Comparison of ENCODE assay signal across 14 cellular contexts in the genomic region with DNA sequence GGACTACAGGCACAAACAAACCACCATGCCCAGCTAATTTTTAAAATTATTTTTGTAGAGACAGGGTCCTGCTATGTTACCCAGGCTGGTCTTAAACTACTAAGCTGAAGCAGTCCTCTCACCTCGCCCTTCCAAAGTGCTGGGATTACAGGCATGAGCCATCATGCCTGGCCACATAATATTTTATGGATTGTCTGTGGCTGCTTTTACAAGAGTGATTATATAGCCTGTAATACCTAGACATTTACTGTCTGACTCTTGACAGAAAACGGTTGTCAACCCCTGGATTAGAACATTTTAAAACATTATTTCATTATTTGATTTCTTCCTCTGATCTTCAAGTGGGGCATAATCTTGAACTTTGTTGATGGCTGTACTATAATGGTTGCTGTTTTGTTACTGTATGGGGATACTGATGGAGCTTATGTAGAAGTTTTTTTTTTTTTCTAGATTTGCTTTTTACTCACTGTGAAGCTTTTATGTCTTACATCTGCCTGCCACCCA. TPM values are rescaled to one million over a fixed set of nuclear protein-coding genes. Genes with fewer than 3 reads are reported as not detected.
DNase-seq lines count a peak whose midpoint lies in the region; ATAC-seq, FAIRE-seq and TF ChIP-seq lines count a peak whose summit lies in the region.
"Had no signal": no experiment of that assay in that cellular context is flagged by ENCODE, and none has a peak within 500 bp of the region (broad histone marks: within the 10 kb centered on the region; RNA-seq: fewer than 3 reads in every experiment).

No MANE protein-coding gene starts in this region.

- H3K27ac ChIP-seq in PC-9 (peak overlapping the region; percentile 76), caudate nucleus (ENCODE audit: low read depth, low read length) (peak overlapping the region; percentile 76)

- no peak for ATAC-seq in HG03097 (IDR thresholded peaks at IDR 0.05; ENCODE audit: low FRiP score, unreplicated experiment)
- ATAC-seq: esophagus mucosa had no signal

- no peaks in the 10 kb centered on the region for H3K9me3 Mint-ChIP-seq in progenitor cell of endocrine pancreas (ENCODE audit: low read depth)
- H3K9me3 Mint-ChIP-seq: IgD-negative memory B cell had no signal

- TF ChIP-seq CTCF in PC-9 (conservative IDR thresholded peaks at IDR 0.05), result no peak
- TF ChIP-seq CTCF in progenitor cell of endocrine pancreas (IDR thresholded peaks at IDR 0.05; ENCODE audit: unreplicated experiment), result no peak

- H3K4me1 ChIP-seq in PC-9 (replicated peaks; ENCODE audit: insufficient read depth), result peaks cover 80% of the 10 kb centered on the region

- no peaks in the 10 kb centered on the region for H3K27me3 ChIP-seq in PC-9 (ENCODE audit: insufficient read depth, low read depth)

- H3K27me3 Mint-ChIP-seq in progenitor cell of endocrine pancreas, result no peaks in the 10 kb centered on the region
- H3K27me3 Mint-ChIP-seq: IgD-negative memory B cell had no signal

- no peak overlapping the region for H2AFZ ChIP-seq in PC-9

- H3F3A ChIP-seq in PC-9 (ENCODE audit: insufficient read depth, low read depth), result peaks cover 95% of the 10 kb centered on the region

- CTCF ChIA-PET in PC-9 (lab: Charles Lee), result interaction anchor here (0.6 to 1.0 kb wide), 6 partner anchors 48 to 284 kb away, joined by 3 to 9 read pairs (median 7); no protein-coding TSS in a partner anchor

- POLR2A ChIA-PET in PC-9 (lab: Charles Lee; ENCODE audit: unreplicated experiment), result interaction anchor here (0.5 to 0.7 kb wide), 2 partner anchors 45 to 119 kb away, joined by 4 read pairs; no protein-coding TSS in a partner anchor

- peaks cover 20% of the 10 kb centered on the region for H4K20me1 ChIP-seq in PC-9 (ENCODE audit: insufficient read depth)

- H3K36me3 ChIP-seq in PC-9 (ENCODE audit: low read depth), result peaks cover 68% of the 10 kb centered on the region
- H3K36me3 ChIP-seq: thoracic aorta had no signal

- DNase-seq in EH (ENCODE audit: low read depth), result peak; percentile 14
- no peak for DNase-seq in PC-9
- DNase-seq in caudate nucleus (lab: John Stamatoyannopoulos, UW), result no peak
- DNase-seq in progenitor cell of endocrine pancreas (ENCODE audit: low spot score, unreplicated experiment), result no peak
- DNase-seq in RCC 7860 (ENCODE audit: low spot score), result no peak
- DNase-seq in NCI-H82 (lab: John Stamatoyannopoulos, UW), result no peak
- no peak for DNase-seq in NCI-H2029 treated with DMSO at 0.1 percent for 48 hours (lab: John Stamatoyannopoulos, UW)
- DNase-seq: COR-L47, NCI-H1436 treated with DMSO at 0.1 percent for 48 hours, WERI-Rb-1 had no signal

- H3K27ac Mint-ChIP-seq in progenitor cell of endocrine pancreas, result peak overlapping the region; percentile 84

- intact Hi-C loops in PC-9 (cut with micrococcal nuclease; ENCODE audit: unreplicated experiment), result no loop called here

- peaks cover 44% of the 10 kb centered on the region for H3K4me1 Mint-ChIP-seq in progenitor cell of endocrine pancreas (ENCODE audit: low read depth)

- BruUV-seq in PC-9 (replicated peaks; lab: Mats Ljungman, UMichigan), result no TSS peak

- no peak overlapping the region for H3K4me3 ChIP-seq in PC-9
- H3K4me3 ChIP-seq: thoracic aorta had no signal

- no peaks in the 10 kb centered on the region for H3K9me2 ChIP-seq in PC-9 (ENCODE audit: insufficient read depth)

- no peak for FAIRE-seq in RCC 7860 (lab: Jason Lieb, UNC)

- no peaks in the 10 kb centered on the region for H3K9me3 ChIP-seq in PC-9 (ENCODE audit: insufficient read depth, low read depth)
- H3K9me3 ChIP-seq: thoracic aorta had no signal

- no peak overlapping the region for H3K4me3 Mint-ChIP-seq in progenitor cell of endocrine pancreas (ENCODE audit: low read depth)
- H3K4me3 Mint-ChIP-seq: IgD-negative memory B cell had no signal

- peak overlapping the region; percentile 75 for H3K4me2 ChIP-seq in PC-9

- H3K79me2 ChIP-seq in PC-9 (ENCODE audit: low read depth), result peaks cover 97% of the 10 kb centered on the region

- H3K36me3 Mint-ChIP-seq in progenitor cell of endocrine pancreas (ENCODE audit: insufficient read depth), result peaks cover 19% of the 10 kb centered on the region

RNA-seq across cellular contexts. Expression of a gene that starts 14.3 kb away (rescaled TPM):
- total RNA-seq in PC-9 (2021) (52.2 and 80.3 TPM in 2 replicates), progenitor cell of endocrine pancreas (29.7 and 32.9 TPM in 2 replicates)

RNA-seq across cellular contexts. Expression of a gene that starts 49.2 kb away (rescaled TPM):
- total RNA-seq in PC-9 (2021), result 7.6 and 12.4 TPM in 2 replicates
- total RNA-seq in progenitor cell of endocrine pancreas, result 8.5 and 8.9 TPM in 2 replicates

RNA-seq across cellular contexts. Expression of a gene that starts 54.3 kb away (rescaled TPM):
- total RNA-seq in PC-9 (2021), result 4.1 and 6.3 TPM in 2 replicates
- 0.29 and 0.31 TPM in 2 replicates for total RNA-seq in progenitor cell of endocrine pancreas
